Comparison of ENCODE assay signal across 23 cellular contexts in genomic region chr10:78414380-78414779, GRCh38.
"Had no signal": no experiment of that assay in that cellular context is flagged by ENCODE, and none has a peak within 500 bp of the region (broad histone marks: within the 10 kb centered on the region; RNA-seq: fewer than 3 reads in every experiment).

No MANE protein-coding gene starts in this region.

- H3K79me2 ChIP-seq: hepatocyte had no signal

- ATAC-seq: foreskin keratinocyte, left ventricle myocardium superior, right lobe of liver had no signal

- H3K27me3 ChIP-seq: cardiac muscle cell, foreskin keratinocyte, hepatocyte, right lobe of liver, upper lobe of left lung had no signal

- H3K4me3 ChIP-seq: cardiac muscle cell, hepatocyte, right lobe of liver, smooth muscle cell, upper lobe of left lung had no signal

- DNase-seq: activated CD4-positive, alpha-beta memory T cell treated with anti-CD3 and anti-CD28 coated beads for 36 hours; activated CD4-positive, alpha-beta T cell treated with anti-CD3 and anti-CD28 coated beads for 4 hours; activated CD4-positive, CD25-positive, alpha-beta regulatory T cell; activated naive CD4-positive, alpha-beta T cell treated with anti-CD3 and anti-CD28 coated beads for 36 hours; activated naive CD8-positive, alpha-beta T cell treated with anti-CD3 and anti-CD28 coated beads, Interleukin-2, amount 10 ng/mL, durations not matched to agents 7 days and 5 days; activated T-cell treated with anti-CD3 and anti-CD28 coated beads, Interleukin-2, amount 50 U/mL, for 48 hours; amniotic stem cell; dermis blood vessel endothelial cell; effector CD8-positive, alpha-beta T cell; foreskin keratinocyte; left ventricle myocardium superior; mammary epithelial cell; nucleus accumbens; stimulated activated CD4-positive, alpha-beta T cell treated with anti-CD3 and anti-CD28 coated beads, Interleukin-15, amount 100 ng/mL, for 24 hours; stimulated activated naive CD4-positive, alpha-beta T cell treated with Interleukin-2 at 50 U/mL for 16 hours; T1000; upper lobe of left lung had no signal

- H3K27ac ChIP-seq: cardiac muscle cell, foreskin keratinocyte, right lobe of liver, upper lobe of left lung had no signal

- H3K4me1 Mint-ChIP-seq: activated naive CD8-positive, alpha-beta T cell treated with anti-CD3 and anti-CD28 coated beads, Interleukin-2, amount 10 ng/mL, durations not matched to agents 7 days and 5 days had no signal

- H3K27ac Mint-ChIP-seq: activated CD4-positive, alpha-beta memory T cell treated with anti-CD3 and anti-CD28 coated beads for 36 hours; activated naive CD4-positive, alpha-beta T cell treated with anti-CD3 and anti-CD28 coated beads for 36 hours; activated naive CD8-positive, alpha-beta T cell treated with anti-CD3 and anti-CD28 coated beads, Interleukin-2, amount 10 ng/mL, durations not matched to agents 7 days and 5 days; T-helper 1 cell treated with Interleukin-12 subunit alpha and Interleukin-12 subunit beta and Interleukin-4 antibody, amounts not matched to agents 30 μg/mL and 1 μg/mL, for 36 hours had no signal

- H3K9me3 ChIP-seq: right lobe of liver, upper lobe of left lung had no signal

- H2AFZ ChIP-seq: hepatocyte had no signal

- H3K36me3 Mint-ChIP-seq: activated CD4-positive, alpha-beta memory T cell treated with anti-CD3 and anti-CD28 coated beads for 36 hours; activated naive CD8-positive, alpha-beta T cell treated with anti-CD3 and anti-CD28 coated beads, Interleukin-2, amount 10 ng/mL, durations not matched to agents 7 days and 5 days had no signal

- H3K4me2 ChIP-seq: hepatocyte, smooth muscle cell had no signal

- H3K4me3 Mint-ChIP-seq: activated CD4-positive, alpha-beta memory T cell treated with anti-CD3 and anti-CD28 coated beads for 36 hours; activated naive CD4-positive, alpha-beta T cell treated with anti-CD3 and anti-CD28 coated beads for 36 hours; activated naive CD8-positive, alpha-beta T cell treated with anti-CD3 and anti-CD28 coated beads, Interleukin-2, amount 10 ng/mL, durations not matched to agents 7 days and 5 days; nephron; T-helper 1 cell treated with Interleukin-12 subunit alpha and Interleukin-12 subunit beta and Interleukin-4 antibody, amounts not matched to agents 30 μg/mL and 1 μg/mL, for 36 hours had no signal

- H3K9me3 Mint-ChIP-seq: activated CD4-positive, alpha-beta memory T cell treated with anti-CD3 and anti-CD28 coated beads for 36 hours; activated naive CD4-positive, alpha-beta T cell treated with anti-CD3 and anti-CD28 coated beads for 36 hours; activated naive CD8-positive, alpha-beta T cell treated with anti-CD3 and anti-CD28 coated beads, Interleukin-2, amount 10 ng/mL, durations not matched to agents 7 days and 5 days; nephron; T-helper 1 cell treated with Interleukin-12 subunit alpha and Interleukin-12 subunit beta and Interleukin-4 antibody, amounts not matched to agents 30 μg/mL and 1 μg/mL, for 36 hours had no signal

- H3K36me3 ChIP-seq: cardiac muscle cell, right lobe of liver, upper lobe of left lung had no signal

- H3K4me1 ChIP-seq: foreskin keratinocyte, right lobe of liver had no signal

- H3K27me3 Mint-ChIP-seq: activated CD4-positive, alpha-beta memory T cell treated with anti-CD3 and anti-CD28 coated beads for 36 hours; activated naive CD8-positive, alpha-beta T cell treated with anti-CD3 and anti-CD28 coated beads, Interleukin-2, amount 10 ng/mL, durations not matched to agents 7 days and 5 days had no signal
